Comparison of ENCODE assay signal across 40 cellular contexts in genomic region chr18:64653068-64653467, GRCh38.
"Had no signal": no experiment of that assay in that cellular context is flagged by ENCODE, and none has a peak within 500 bp of the region (broad histone marks: within the 10 kb centered on the region; RNA-seq: fewer than 3 reads in every experiment).

No MANE protein-coding gene starts in this region.

- H3K27ac Mint-ChIP-seq: activated naive CD4-positive, alpha-beta T cell treated with anti-CD3 and anti-CD28 coated beads for 36 hours; activated naive CD4-positive, alpha-beta T cell treated with anti-CD3 and anti-CD28 coated beads, Interleukin-2, amount 10 ng/mL, durations not matched to agents 7 days and 5 days; activated naive CD4-positive, alpha-beta T cell treated with anti-CD3 and anti-CD28 coated beads, Interleukin-2, amount 50 U/mL, for 24 hours; activated naive CD4-positive, alpha-beta T cell treated with anti-CD3 and anti-CD28 coated beads, Interleukin-2, amount 50 U/mL, for 72 hours; activated naive CD8-positive, alpha-beta T cell; activated naive CD8-positive, alpha-beta T cell treated with anti-CD3 and anti-CD28 coated beads for 36 hours; activated naive CD8-positive, alpha-beta T cell treated with anti-CD3 and anti-CD28 coated beads, Interleukin-2, amount 10 ng/mL, durations not matched to agents 7 days and 5 days; activated naive CD8-positive, alpha-beta T cell treated with anti-CD3 and anti-CD28 coated beads, Interleukin-2, amount 50 U/mL, for 24 hours; activated T-cell treated with anti-CD3 and anti-CD28 coated beads, Interleukin-2, amount 50 U/mL, for 24 hours; activated T-cell treated with anti-CD3 and anti-CD28 coated beads, Interleukin-2, amount 50 U/mL, for 72 hours; activated T-helper 1 cell treated with anti-CD3 and anti-CD28 coated beads, Interleukin-12 subunit alpha, Interleukin-12 subunit beta, Interleukin-2, Interleukin-4 antibody, amounts not matched to agents 30 ng/mL and 10 ng/mL and 1 ng/mL, durations not matched to agents 14 hours and 24 hours and 36 hours; activated T-helper 17 cell treated with anti-CD3 and anti-CD28 coated beads, Interleukin-2, amount 50 U/mL, for 72 hours; activated T-helper 2 cell treated with anti-CD3 and anti-CD28 coated beads, Interferon-gamma antibody, Interleukin-2, Interleukin-4, amounts not matched to agents 10 μg/mL and 5 μg/mL and 100 μg/mL, durations not matched to agents 14 hours and 24 hours and 36 hours had no signal

- H3K4me1 ChIP-seq: adrenal gland, ascending aorta, body of pancreas, breast epithelium had no signal

- FAIRE-seq: bronchial epithelial cell had no signal

- H3K36me3 Mint-ChIP-seq: activated naive CD4-positive, alpha-beta T cell treated with anti-CD3 and anti-CD28 coated beads, Interleukin-2, amount 10 ng/mL, durations not matched to agents 7 days and 5 days; activated naive CD4-positive, alpha-beta T cell treated with anti-CD3 and anti-CD28 coated beads, Interleukin-2, amount 50 U/mL, for 24 hours; activated naive CD4-positive, alpha-beta T cell treated with anti-CD3 and anti-CD28 coated beads, Interleukin-2, amount 50 U/mL, for 72 hours; activated naive CD8-positive, alpha-beta T cell; activated naive CD8-positive, alpha-beta T cell treated with anti-CD3 and anti-CD28 coated beads for 36 hours; activated naive CD8-positive, alpha-beta T cell treated with anti-CD3 and anti-CD28 coated beads, Interleukin-2, amount 10 ng/mL, durations not matched to agents 7 days and 5 days; brain had no signal

- H3K9me3 Mint-ChIP-seq: activated naive CD8-positive, alpha-beta T cell treated with anti-CD3 and anti-CD28 coated beads, Interleukin-2, amount 50 U/mL, for 24 hours had no signal

- H3K27me3 ChIP-seq: adrenal gland, ascending aorta, body of pancreas, brain microvascular endothelial cell, breast epithelium, cardiac muscle cell had no signal

- H3K36me3 ChIP-seq: adrenal gland, ascending aorta, brain microvascular endothelial cell, breast epithelium, cardiac muscle cell had no signal

- DNase-seq: activated effector memory CD4-positive, alpha-beta T cell treated with anti-CD3 and anti-CD28 coated beads, Interleukin-2, amount 50 U/mL, for 16 hours; activated effector memory CD4-positive, alpha-beta T cell treated with Interleukin-2 at 50 U/mL for 16 hours; activated gamma-delta T cell; activated gamma-delta T cell treated with Interleukin-2 at 50 U/mL for 16 hours; activated naive CD4-positive, alpha-beta T cell; activated naive CD4-positive, alpha-beta T cell treated with anti-CD3 and anti-CD28 coated beads for 36 hours; activated naive CD4-positive, alpha-beta T cell treated with anti-CD3 and anti-CD28 coated beads, Interleukin-2, amount 10 ng/mL, durations not matched to agents 7 days and 5 days; activated naive CD4-positive, alpha-beta T cell treated with anti-CD3 and anti-CD28 coated beads, Interleukin-2, amount 50 U/mL, for 16 hours; activated naive CD4-positive, alpha-beta T cell treated with Interleukin-2 at 50 U/mL for 16 hours; activated naive CD8-positive, alpha-beta T cell treated with anti-CD3 and anti-CD28 coated beads for 36 hours; activated naive CD8-positive, alpha-beta T cell treated with anti-CD3 and anti-CD28 coated beads, Interleukin-2, amount 10 ng/mL, durations not matched to agents 7 days and 5 days; activated naive CD8-positive, alpha-beta T cell treated with anti-CD3 and anti-CD28 coated beads, Interleukin-2, amount 50 U/mL, for 24 hours; activated T-cell treated with anti-CD3 and anti-CD28 coated beads for 4 hours; activated T-cell treated with anti-CD3 and anti-CD28 coated beads, Interleukin-2, amount 50 U/mL, for 1 hour; activated T-cell treated with anti-CD3 and anti-CD28 coated beads, Interleukin-2, amount 50 U/mL, for 24 hours; activated T-cell treated with anti-CD3 and anti-CD28 coated beads, Interleukin-2, amount 50 U/mL, for 4 hours; activated T-cell treated with anti-CD3 and anti-CD28 coated beads, Interleukin-2, amount 50 U/mL, for 48 hours; activated T-cell treated with anti-CD3 and anti-CD28 coated beads, Interleukin-2, amount 50 U/mL, for 72 hours; adrenal gland; amniotic stem cell; amygdala; anterior cingulate cortex; aorta; body of pancreas; brain microvascular endothelial cell; caudate nucleus; central memory CD4-positive, alpha-beta T cell; cerebellar nuclear complex had no signal

- H3K27me3 Mint-ChIP-seq: activated naive CD4-positive, alpha-beta T cell treated with anti-CD3 and anti-CD28 coated beads, Interleukin-2, amount 10 ng/mL, durations not matched to agents 7 days and 5 days; activated naive CD4-positive, alpha-beta T cell treated with anti-CD3 and anti-CD28 coated beads, Interleukin-2, amount 50 U/mL, for 24 hours; activated naive CD8-positive, alpha-beta T cell; activated naive CD8-positive, alpha-beta T cell treated with anti-CD3 and anti-CD28 coated beads for 36 hours; activated naive CD8-positive, alpha-beta T cell treated with anti-CD3 and anti-CD28 coated beads, Interleukin-2, amount 10 ng/mL, durations not matched to agents 7 days and 5 days; activated naive CD8-positive, alpha-beta T cell treated with anti-CD3 and anti-CD28 coated beads, Interleukin-2, amount 50 U/mL, for 24 hours; activated T-cell treated with anti-CD3 and anti-CD28 coated beads, Interleukin-2, amount 50 U/mL, for 24 hours; activated T-helper 17 cell treated with anti-CD3 and anti-CD28 coated beads, Interleukin-2, amount 50 U/mL, for 72 hours; brain; central memory CD8-positive, alpha-beta T cell had no signal

- H3K4me3 ChIP-seq: adrenal gland, ascending aorta, body of pancreas, breast epithelium, cardiac muscle cell had no signal

- H3K27ac ChIP-seq: adrenal gland, ascending aorta, body of pancreas, brain microvascular endothelial cell, breast epithelium, cardiac muscle cell had no signal

- H3K9me3 ChIP-seq: adrenal gland, ascending aorta, body of pancreas, breast epithelium had no signal

- H3K4me3 Mint-ChIP-seq: activated naive CD4-positive, alpha-beta T cell treated with anti-CD3 and anti-CD28 coated beads for 36 hours; activated naive CD4-positive, alpha-beta T cell treated with anti-CD3 and anti-CD28 coated beads, Interleukin-2, amount 10 ng/mL, durations not matched to agents 7 days and 5 days; activated naive CD4-positive, alpha-beta T cell treated with anti-CD3 and anti-CD28 coated beads, Interleukin-2, amount 50 U/mL, for 24 hours; activated naive CD8-positive, alpha-beta T cell; activated naive CD8-positive, alpha-beta T cell treated with anti-CD3 and anti-CD28 coated beads for 36 hours; activated naive CD8-positive, alpha-beta T cell treated with anti-CD3 and anti-CD28 coated beads, Interleukin-2, amount 10 ng/mL, durations not matched to agents 7 days and 5 days; activated naive CD8-positive, alpha-beta T cell treated with anti-CD3 and anti-CD28 coated beads, Interleukin-2, amount 50 U/mL, for 24 hours; activated T-cell treated with anti-CD3 and anti-CD28 coated beads, Interleukin-2, amount 50 U/mL, for 24 hours; activated T-cell treated with anti-CD3 and anti-CD28 coated beads, Interleukin-2, amount 50 U/mL, for 4 hours; activated T-cell treated with anti-CD3 and anti-CD28 coated beads, Interleukin-2, amount 50 U/mL, for 72 hours; activated T-helper 1 cell treated with anti-CD3 and anti-CD28 coated beads, Interleukin-12 subunit alpha, Interleukin-12 subunit beta, Interleukin-2, Interleukin-4 antibody, amounts not matched to agents 30 ng/mL and 10 ng/mL and 1 ng/mL, durations not matched to agents 14 hours and 24 hours and 36 hours; activated T-helper 17 cell treated with anti-CD3 and anti-CD28 coated beads, Interleukin-2, amount 50 U/mL, for 72 hours; brain; central memory CD8-positive, alpha-beta T cell had no signal

- ATAC-seq: activated naive CD4-positive, alpha-beta T cell treated with anti-CD3 and anti-CD28 coated beads, Interleukin-2, amount 50 U/mL, for 72 hours; activated naive CD8-positive, alpha-beta T cell treated with anti-CD3 and anti-CD28 coated beads, Interleukin-2, amount 50 U/mL, for 24 hours; activated T-cell treated with anti-CD3 and anti-CD28 coated beads, Interleukin-2, amount 50 U/mL, for 4 hours; activated T-cell treated with anti-CD3 and anti-CD28 coated beads, Interleukin-2, amount 50 U/mL, for 72 hours; activated T-helper 17 cell treated with anti-CD3 and anti-CD28 coated beads, Interleukin-2, amount 50 U/mL, for 72 hours; body of pancreas had no signal

- H3K4me1 Mint-ChIP-seq: activated naive CD4-positive, alpha-beta T cell treated with anti-CD3 and anti-CD28 coated beads, Interleukin-2, amount 10 ng/mL, durations not matched to agents 7 days and 5 days; activated naive CD4-positive, alpha-beta T cell treated with anti-CD3 and anti-CD28 coated beads, Interleukin-2, amount 50 U/mL, for 24 hours; activated naive CD8-positive, alpha-beta T cell treated with anti-CD3 and anti-CD28 coated beads for 36 hours; activated naive CD8-positive, alpha-beta T cell treated with anti-CD3 and anti-CD28 coated beads, Interleukin-2, amount 10 ng/mL, durations not matched to agents 7 days and 5 days; activated naive CD8-positive, alpha-beta T cell treated with anti-CD3 and anti-CD28 coated beads, Interleukin-2, amount 50 U/mL, for 24 hours; activated T-helper 17 cell treated with anti-CD3 and anti-CD28 coated beads, Interleukin-2, amount 50 U/mL, for 72 hours; central memory CD8-positive, alpha-beta T cell had no signal
